21 cellular contexts compared by ENCODE assay signal in the genomic region with DNA sequence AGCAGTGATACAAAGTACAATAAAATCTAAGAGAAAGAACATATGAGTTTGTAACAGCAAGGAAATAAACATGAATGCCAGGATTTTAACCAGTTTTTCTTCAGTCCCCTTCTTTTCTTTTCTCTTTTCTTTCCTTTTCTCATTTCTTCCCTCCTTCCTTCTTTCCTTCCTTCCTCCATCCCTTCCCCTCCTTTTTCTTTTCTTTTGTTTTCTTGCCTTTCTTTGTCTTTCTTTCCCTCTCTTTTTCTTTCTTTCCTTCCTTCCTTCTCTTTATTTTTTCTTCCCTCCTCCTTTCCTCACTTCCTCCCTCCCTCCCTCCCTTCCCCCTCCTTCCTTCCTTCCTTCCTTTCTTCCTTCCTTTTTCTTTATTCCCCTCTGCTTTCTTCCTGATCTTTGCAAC.
A peak's percentile ranks its signal among the peaks of the same experiment; 100 is the strongest.
DNase-seq lines count a peak whose midpoint lies in the region; ATAC-seq, FAIRE-seq and TF ChIP-seq lines count a peak whose summit lies in the region.
"Had no signal": no experiment of that assay in that cellular context is flagged by ENCODE, and none has a peak within 500 bp of the region (broad histone marks: within the 10 kb centered on the region; RNA-seq: fewer than 3 reads in every experiment).

No MANE protein-coding gene starts in this region.

- no peak overlapping the region for H3K27ac Mint-ChIP-seq in endodermal cell
- H3K27ac Mint-ChIP-seq: CD14-positive monocyte; CD4-positive, alpha-beta memory T cell; CD4-positive, CD25-positive, alpha-beta regulatory T cell; CD8-positive, alpha-beta memory T cell had no signal

- no peak overlapping the region for H3K27ac ChIP-seq in HEK293 (ENCODE audit: extremely low read depth, low read depth, low read length)
- H3K27ac ChIP-seq in endodermal cell (ENCODE audit: low read depth, low read length): no peak overlapping the region
- H3K27ac ChIP-seq: BLaER1 had no signal

- H3K36me3 Mint-ChIP-seq in endodermal cell (ENCODE audit: low read depth): no peaks in the 10 kb centered on the region
- H3K36me3 Mint-ChIP-seq: CD14-positive monocyte; CD4-positive, alpha-beta memory T cell; CD4-positive, CD25-positive, alpha-beta regulatory T cell; CD8-positive, alpha-beta memory T cell had no signal

- peaks cover 5% of the 10 kb centered on the region for H3K4me1 Mint-ChIP-seq in endodermal cell
- H3K4me1 Mint-ChIP-seq: CD14-positive monocyte; CD4-positive, alpha-beta memory T cell; CD4-positive, CD25-positive, alpha-beta regulatory T cell; CD8-positive, alpha-beta memory T cell had no signal

- TF ChIP-seq CTCF in D721Med (IDR thresholded peaks at IDR 0.05; ENCODE audit: insufficient read depth, missing control alignments) (no peak), HEK293 (tag by site-specific recombination; IDR thresholded peaks at IDR 0.05) (no peak), endodermal cell (conservative IDR thresholded peaks at IDR 0.05) (no peak)

- H3K27me3 Mint-ChIP-seq in endodermal cell (ENCODE audit: insufficient read depth): no peaks in the 10 kb centered on the region
- H3K27me3 Mint-ChIP-seq: CD4-positive, alpha-beta memory T cell; CD4-positive, CD25-positive, alpha-beta regulatory T cell; CD8-positive, alpha-beta memory T cell had no signal

- H3K36me3 ChIP-seq in HEK293 (ENCODE audit: control insufficient read depth in 2 of 2, insufficient read depth in 1 of 2, low read length in 2 of 2) (no peaks in the 10 kb centered on the region), endodermal cell (ENCODE audit: control insufficient read depth, insufficient read depth, low read length) (no peaks in the 10 kb centered on the region)
- H3K36me3 ChIP-seq: BE2C, BLaER1 had no signal

- peaks cover 9% of the 10 kb centered on the region for H3K9me3 Mint-ChIP-seq in endodermal cell
- H3K9me3 Mint-ChIP-seq: CD14-positive monocyte had no signal

- POLR2A ChIA-PET in HEK293 (lab: Yijun Ruan, JAX): no interaction called here

- H3K4me3 Mint-ChIP-seq in endodermal cell: no peak overlapping the region
- H3K4me3 Mint-ChIP-seq: CD14-positive monocyte; CD4-positive, alpha-beta memory T cell; CD4-positive, CD25-positive, alpha-beta regulatory T cell; CD8-positive, alpha-beta memory T cell had no signal

- no peaks in the 10 kb centered on the region for H3K27me3 ChIP-seq in endodermal cell (ENCODE audit: control insufficient read depth, insufficient read depth, low read length, poor library complexity, severe bottlenecking)
- H3K27me3 ChIP-seq: BE2C, BLaER1 had no signal

- H3K9ac ChIP-seq in endodermal cell (ENCODE audit: extremely low read depth, low read length, poor library complexity, severe bottlenecking): no peak overlapping the region
- H3K9ac ChIP-seq: BLaER1 had no signal

- H3K4me1 ChIP-seq in HEK293 (ENCODE audit: control insufficient read depth, insufficient read depth, low read length) (no peaks in the 10 kb centered on the region; the same call in 1 of the 2 replicates), endodermal cell (ENCODE audit: control insufficient read depth, insufficient read depth, low read length) (no peaks in the 10 kb centered on the region)
- H3K4me1 ChIP-seq: BE2C, BLaER1 had no signal

- FAIRE-seq in D721Med (lab: Jason Lieb, UNC): peak; percentile 56
- FAIRE-seq in islet of Langerhans (lab: Jason Lieb, UNC): peak; percentile 38
- FAIRE-seq: A204.1, G401.6, GM12891, GM19239 had no signal

- ATAC-seq in HG02884 (IDR thresholded peaks at IDR 0.05; ENCODE audit: unreplicated experiment): no peak

- DNase-seq in D721Med (ENCODE audit: insufficient read length, low spot score) (no peak), endodermal cell (no peak)
- DNase-seq: 8988T; ACHN; BE2C; C1 segment of cervical spinal cord; CD4-positive, alpha-beta memory T cell; CD4-positive, CD25-positive, alpha-beta regulatory T cell; CD8-positive, alpha-beta memory T cell; COR-L47; DMS79 treated with DMSO at 0.1 percent for 48 hours; GF-D8 had no signal

- H3K4me3 ChIP-seq in HEK293 (ENCODE audit: low read depth, low read length): no peak overlapping the region
- no peak overlapping the region for H3K4me3 ChIP-seq in endodermal cell (ENCODE audit: low read length)
- H3K4me3 ChIP-seq: BLaER1 had no signal

- CTCF ChIA-PET in HEK293 (lab: Yijun Ruan, JAX): interaction anchor here (0.5 to 4.1 kb wide), 10 partner anchors 9 to 1664 kb away, joined by 3 to 16 read pairs (median 3); no protein-coding TSS in a partner anchor

- H3K9me3 ChIP-seq in HEK293 (ENCODE audit: control insufficient read depth, insufficient read depth, low read depth, low read length): no peaks in the 10 kb centered on the region
- H3K9me3 ChIP-seq in endodermal cell (ENCODE audit: control insufficient read depth, low read length): peaks cover 10% of the 10 kb centered on the region
- H3K9me3 ChIP-seq: BE2C, BLaER1 had no signal

TF ChIP-seq in HEK293, 187 proteins besides CTCF, POLR2A, EP300 and RAD21:
- TF ChIP-seq ZNF544 (tag by site-specific recombination; IDR thresholded peaks at IDR 0.05) (no peak), ZNF394 (tag by site-specific recombination; IDR thresholded peaks at IDR 0.05; ENCODE audit: borderline replicate concordance) (no peak), ZNF366 (tag by site-specific recombination; conservative IDR thresholded peaks at IDR 0.05) (0 out of 2 replicates have a peak, but pooled peaks have one; percentile 25)
TF ChIP-seq in HEK293: peak in this region for 1.
